In the genomic region with DNA sequence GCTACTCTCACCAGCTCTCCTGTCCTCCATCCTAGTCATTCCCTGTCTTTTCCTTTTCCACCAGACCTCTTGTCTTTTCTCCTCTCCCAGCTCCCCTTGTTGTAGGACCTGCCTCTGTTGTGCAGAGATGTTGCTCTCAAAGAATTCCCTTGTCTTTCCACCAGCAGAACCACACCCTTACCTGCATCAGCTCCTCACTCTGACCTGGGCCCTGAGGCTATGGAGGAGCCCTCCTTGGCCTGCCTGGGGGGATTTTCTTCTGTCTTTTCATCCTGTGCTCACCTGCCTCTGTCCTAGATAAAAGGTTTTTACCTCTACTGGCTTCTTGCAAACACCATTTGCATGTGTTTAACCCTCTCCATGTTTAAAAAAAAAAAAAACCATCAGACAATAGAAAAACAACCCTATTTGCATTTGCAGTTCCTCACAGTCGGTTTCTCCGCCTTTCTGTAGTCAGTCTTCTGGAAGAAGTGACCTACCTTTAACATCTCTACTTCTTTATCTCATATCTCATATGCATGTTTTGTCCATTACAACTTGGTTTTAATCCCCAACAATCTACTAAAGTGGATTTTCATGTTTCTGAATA, we compare ENCODE assay signal across 24 cellular contexts. TPM values are rescaled to one million over a fixed set of nuclear protein-coding genes. Genes with fewer than 3 reads are reported as not detected.
"Had no signal": no experiment of that assay in that cellular context is flagged by ENCODE, and none has a peak within 500 bp of the region (broad histone marks: within the 10 kb centered on the region; RNA-seq: fewer than 3 reads in every experiment).

No MANE protein-coding gene starts in this region.

- H3K4me1 Mint-ChIP-seq: activated naive CD8-positive, alpha-beta T cell treated with anti-CD3 and anti-CD28 coated beads, Interleukin-2, amount 10 ng/mL, durations not matched to agents 7 days and 5 days; natural killer cell had no signal

- H3K9me3 ChIP-seq: breast epithelium, left lung, neutrophil had no signal

- DNase-seq: activated CD4-positive, alpha-beta T cell treated with anti-CD3 and anti-CD28 coated beads for 48 hours; activated CD8-positive, alpha-beta memory T cell treated with anti-CD3 and anti-CD28 coated beads, Interleukin-2, amount 50 U/mL, for 48 hours; activated CD8-positive, alpha-beta T cell treated with anti-CD3 and anti-CD28 coated beads, Interleukin-2, amount 10 ng/mL, durations not matched to agents 7 days and 5 days; activated gamma-delta T cell; activated naive CD8-positive, alpha-beta T cell treated with anti-CD3 and anti-CD28 coated beads, Interleukin-2, amount 10 ng/mL, durations not matched to agents 7 days and 5 days; activated T-cell treated with anti-CD3 and anti-CD28 coated beads, Interleukin-2, amount 50 U/mL, for 72 hours; anterior cingulate cortex; heart right ventricle; kidney; left lung; natural killer cell; stimulated activated CD4-positive, alpha-beta T cell treated with anti-CD3 and anti-CD28 coated beads, Interleukin-1b, Interleukin-23, amount 100 ng/mL, for 48 hours; T-helper 2 cell had no signal

- H3K9ac ChIP-seq: parathyroid adenoma had no signal

- H2AFZ ChIP-seq: parathyroid adenoma had no signal

- H3K27me3 ChIP-seq: breast epithelium, neutrophil had no signal

- ATAC-seq: activated CD8-positive, alpha-beta T cell treated with anti-CD3 and anti-CD28 coated beads, Interleukin-2, amount 10 ng/mL, durations not matched to agents 7 days and 5 days; heart right ventricle; left lung; natural killer cell had no signal

- FAIRE-seq: frontal cortex, kidney had no signal

- H3K4me1 ChIP-seq: breast epithelium, heart right ventricle, left lung, parathyroid adenoma had no signal

- H3K27ac ChIP-seq: breast epithelium, heart right ventricle, left lung, neutrophil, parathyroid adenoma had no signal

- H3K4me3 Mint-ChIP-seq: activated CD8-positive, alpha-beta T cell treated with anti-CD3 and anti-CD28 coated beads, Interleukin-2, amount 10 ng/mL, durations not matched to agents 7 days and 5 days; activated naive CD8-positive, alpha-beta T cell treated with anti-CD3 and anti-CD28 coated beads, Interleukin-2, amount 10 ng/mL, durations not matched to agents 7 days and 5 days; activated T-cell treated with anti-CD3 and anti-CD28 coated beads, Interleukin-2, amount 50 U/mL, for 72 hours; natural killer cell had no signal

- H3K36me3 ChIP-seq: breast epithelium, heart right ventricle, left lung, neutrophil had no signal

- H3K36me3 Mint-ChIP-seq: activated naive CD8-positive, alpha-beta T cell treated with anti-CD3 and anti-CD28 coated beads, Interleukin-2, amount 10 ng/mL, durations not matched to agents 7 days and 5 days; natural killer cell had no signal

- H3K9me3 Mint-ChIP-seq: activated naive CD8-positive, alpha-beta T cell treated with anti-CD3 and anti-CD28 coated beads, Interleukin-2, amount 10 ng/mL, durations not matched to agents 7 days and 5 days; activated T-cell treated with anti-CD3 and anti-CD28 coated beads, Interleukin-2, amount 50 U/mL, for 72 hours; natural killer cell had no signal

- H3K79me2 ChIP-seq: parathyroid adenoma had no signal

- H3K4me3 ChIP-seq: breast epithelium, heart right ventricle, left lung had no signal

- H3K27ac Mint-ChIP-seq: activated CD8-positive, alpha-beta T cell treated with anti-CD3 and anti-CD28 coated beads, Interleukin-2, amount 10 ng/mL, durations not matched to agents 7 days and 5 days; activated naive CD8-positive, alpha-beta T cell treated with anti-CD3 and anti-CD28 coated beads, Interleukin-2, amount 10 ng/mL, durations not matched to agents 7 days and 5 days; activated T-cell treated with anti-CD3 and anti-CD28 coated beads, Interleukin-2, amount 50 U/mL, for 72 hours; natural killer cell had no signal

RNA-seq across cellular contexts. Expression of a gene that starts 12.1 kb away (rescaled TPM):
- total RNA-seq: chondrocyte, dermis microvascular lymphatic vessel endothelial cell, epithelial cell of proximal tubule, frontal cortex, mammary epithelial cell, renal cortical epithelial cell had no signal
- polyA plus RNA-seq: mammary epithelial cell had no signal

RNA-seq across cellular contexts. Expression of a gene that starts 57.6 kb away (rescaled TPM):
- total RNA-seq: activated CD8-positive, alpha-beta T cell treated with anti-CD3 and anti-CD28 coated beads, Interleukin-2, amount 10 ng/mL, durations not matched to agents 7 days and 5 days; activated naive CD8-positive, alpha-beta T cell treated with anti-CD3 and anti-CD28 coated beads, Interleukin-2, amount 10 ng/mL, durations not matched to agents 7 days and 5 days; activated T-cell treated with anti-CD3 and anti-CD28 coated beads, Interleukin-2, amount 50 U/mL, for 72 hours; chondrocyte; dermis microvascular lymphatic vessel endothelial cell; epithelial cell of proximal tubule; frontal cortex; heart right ventricle; kidney; left lung; mammary epithelial cell; mucosa of gallbladder; natural killer cell; renal cortical epithelial cell; urinary bladder had no signal
- polyA plus RNA-seq: heart right ventricle, mammary epithelial cell, urinary bladder had no signal
